Comparison of ENCODE assay signal across 8 cellular contexts in genomic region chr16:89764711-89765201, GRCh38. TPM values are rescaled to one million over a fixed set of nuclear protein-coding genes. Genes with fewer than 3 reads are reported as not detected.
A peak's percentile ranks its signal among the peaks of the same experiment; 100 is the strongest.
DNase-seq lines count a peak whose midpoint lies in the region; ATAC-seq and TF ChIP-seq lines count a peak whose summit lies in the region.

No MANE protein-coding gene starts in this region.

- H3K9me3 Mint-ChIP-seq in endodermal cell = no peaks in the 10 kb centered on the region

- DNase-seq in OCI-M1 (lab: John Stamatoyannopoulos, UW) = peak; percentile 90
- DNase-seq in endodermal cell = no peak
- DNase-seq in stimulated activated CD4-positive, alpha-beta T cell treated with anti-CD3 and anti-CD28 coated beads, Interleukin-12 subunit alpha, Interleukin-12 subunit beta, amount 100 ng/mL, for 48 hours (ENCODE audit: low read depth in 2 of 3, low spot score in 1 of 3) = peak in 2 of 3 donors; percentile 29 to 36
- DNase-seq in NCI-H146 treated with DMSO at 0.1 percent for 48 hours (lab: John Stamatoyannopoulos, UW; ENCODE audit: unreplicated experiment) = no peak
- no peak for DNase-seq in SHP77 (lab: John Stamatoyannopoulos, UW)
- DNase-seq in middle frontal gyrus (ENCODE audit: extremely low spot score, low spot score) = no peak

- H3K27me3 ChIP-seq in endodermal cell (ENCODE audit: control insufficient read depth, insufficient read depth, low read length, poor library complexity, severe bottlenecking) = no peaks in the 10 kb centered on the region

- WGBS in endodermal cell (ENCODE audit: insufficient coverage in 1 of 2, insufficient read length in 1 of 2), 2 experiments = 94 to 95% methylated on average over 14 to 18 of the region's 18 CpGs

- peaks cover 79% of the 10 kb centered on the region for H3K36me3 ChIP-seq in endodermal cell (ENCODE audit: control insufficient read depth, insufficient read depth, low read length)

- peaks cover 82% of the 10 kb centered on the region for H3K36me3 Mint-ChIP-seq in endodermal cell (ENCODE audit: low read depth)

- H3K9ac ChIP-seq in endodermal cell (ENCODE audit: extremely low read depth, low read length, poor library complexity, severe bottlenecking) = no peak overlapping the region

- no peak overlapping the region for H3K4me3 ChIP-seq in endodermal cell (ENCODE audit: low read length)

- no peak overlapping the region for H3K4me3 Mint-ChIP-seq in endodermal cell

- no peaks in the 10 kb centered on the region for H3K9me3 ChIP-seq in endodermal cell (ENCODE audit: control insufficient read depth, low read length)

- ATAC-seq in GM18520 (IDR thresholded peaks at IDR 0.05; ENCODE audit: unreplicated experiment) = peak; percentile 74
- peak; percentile 88 for ATAC-seq in HG02759 (IDR thresholded peaks at IDR 0.05; ENCODE audit: unreplicated experiment)

- H3K4me1 Mint-ChIP-seq in endodermal cell = no peaks in the 10 kb centered on the region

- no peak for TF ChIP-seq CTCF in endodermal cell (conservative IDR thresholded peaks at IDR 0.05)

- peak overlapping the region; percentile 17 for H3K27ac Mint-ChIP-seq in endodermal cell

- no peak overlapping the region for H3K27ac ChIP-seq in endodermal cell (ENCODE audit: low read depth, low read length)

- no peaks in the 10 kb centered on the region for H3K27me3 Mint-ChIP-seq in endodermal cell (ENCODE audit: insufficient read depth)

- H3K4me1 ChIP-seq in endodermal cell (ENCODE audit: control insufficient read depth, insufficient read depth, low read length) = no peaks in the 10 kb centered on the region

RNA-seq across cellular contexts. Expression of gene ZNF276, which starts 43.4 kb away (rescaled TPM):
- total RNA-seq in endodermal cell = 10 to 100 TPM; 28.2 to 32.6 TPM
- 22.9 TPM for polyA plus RNA-seq in endodermal cell (2013, experiment 1 of 2)
- 15.8 TPM for polyA plus RNA-seq in endodermal cell (2013, experiment 2 of 2)

RNA-seq across cellular contexts. Expression of gene VPS9D1, which starts 44.1 kb away (rescaled TPM):
- total RNA-seq in endodermal cell = 10 to 100 TPM in 1 of 2 donors, 1 to 10 TPM in 1; 7.4 to 10.0 TPM
- 12.8 TPM for polyA plus RNA-seq in endodermal cell (2013, experiment 1 of 2)
- 10.7 TPM for polyA plus RNA-seq in endodermal cell (2013, experiment 2 of 2)

RNA-seq across cellular contexts. Expression of gene FANCA, which starts 51.7 kb away (rescaled TPM):
- total RNA-seq in endodermal cell = 100 to 1,000 TPM; 131 to 165 TPM
- 79.8 TPM for polyA plus RNA-seq in endodermal cell (2013, experiment 1 of 2)
- 71.3 TPM for polyA plus RNA-seq in endodermal cell (2013, experiment 2 of 2)

Comparison
In these comparisons a context has a peak if more than half of its experiments do, and no peak if none do; other contexts are left out.
1. DNase-seq: peak in OCI-M1 (single experiment) and stimulated activated CD4-positive, alpha-beta T cell treated with anti-CD3 and anti-CD28 coated beads, Interleukin-12 subunit alpha, Interleukin-12 subunit beta, amount 100 ng/mL, for 48 hours (2 of 3); none in endodermal cell (single experiment), NCI-H146 treated with DMSO at 0.1 percent for 48 hours (single experiment), SHP77 (0 of 2) and middle frontal gyrus (single experiment).